In genomic region chr7:16644987-16645592, GRCh38 we compare ENCODE assay signal across 1 cellular context.
TF ChIP-seq lines count a peak whose summit lies in the region.

No MANE protein-coding gene starts in this region.

TF ChIP-seq in K562, 482 proteins besides CTCF, POLR2A, EP300 and RAD21 (continued from another document and continues in another):
- TF ChIP-seq ZNF318 (IDR thresholded peaks at IDR 0.05; ENCODE audit: borderline replicate concordance in 1 of 2, low read depth in 1 of 2) (no peak), TAF15 (IDR thresholded peaks at IDR 0.05; ENCODE audit: low read depth, low read length) (no peak), MYBL2 (IDR thresholded peaks at IDR 0.05; ENCODE audit: low read depth) (no peak), MYBL2 (CRISPR knock-in tag; IDR thresholded peaks at IDR 0.05; ENCODE audit: borderline replicate concordance) (no peak), NFYB (IDR thresholded peaks at IDR 0.05; ENCODE audit: extremely low read depth, insufficient read length) (no peak), PRMT5 (CRISPR knock-in tag; IDR thresholded peaks at IDR 0.05) (no peak), RBFOX2 (IDR thresholded peaks at IDR 0.05; ENCODE audit: low read depth, low read length) (peak; percentile 58; the same call in 1 of the 2 replicates), HINFP (tag; conservative IDR thresholded peaks at IDR 0.05; ENCODE audit: low read depth) (no peak), ZC3H11A (IDR thresholded peaks at IDR 0.05; ENCODE audit: low read depth, low read length) (no peak), JUN (IDR thresholded peaks at IDR 0.05; ENCODE audit: borderline replicate concordance, low read depth, low read length) (no peak), JUN (CRISPR knock-in tag; IDR thresholded peaks at IDR 0.05; ENCODE audit: borderline replicate concordance) (0 out of 2 replicates have a peak, but pooled peaks have one; percentile 67), L3MBTL2 (IDR thresholded peaks at IDR 0.05) (no peak), MCM3 (IDR thresholded peaks at IDR 0.05) (no peak), SRF (CRISPR knock-in tag; IDR thresholded peaks at IDR 0.05) (no peak), PTRF (tag; IDR thresholded peaks at IDR 0.05) (no peak), HMGXB4 (CRISPR knock-in tag; IDR thresholded peaks at IDR 0.05) (no peak), RFX7 (CRISPR knock-in tag; IDR thresholded peaks at IDR 0.05) (no peak), ZNF311 (CRISPR knock-in tag; IDR thresholded peaks at IDR 0.05) (no peak), KLF6 (CRISPR knock-in tag; IDR thresholded peaks at IDR 0.05; ENCODE audit: borderline replicate concordance) (no peak), SIX5 (IDR thresholded peaks at IDR 0.05; ENCODE audit: borderline replicate concordance in 1 of 2, insufficient read depth in 1 of 2, low read depth in 1 of 2, low read length in 2 of 2) (no peak), MEF2D (tag; conservative IDR thresholded peaks at IDR 0.05; ENCODE audit: low read depth) (no peak), KAT2B (IDR thresholded peaks at IDR 0.05; ENCODE audit: low read depth, low read length) (no peak), ZSCAN32 (CRISPR knock-in tag; IDR thresholded peaks at IDR 0.05) (no peak), PHB (CRISPR knock-in tag; IDR thresholded peaks at IDR 0.05) (no peak), ELF2 (CRISPR knock-in tag; IDR thresholded peaks at IDR 0.05) (no peak), FOXA3 (CRISPR knock-in tag; conservative IDR thresholded peaks at IDR 0.05 in 1 of 2, IDR thresholded peaks at IDR 0.05 in 1 of 2) (no peak), THRAP3 (IDR thresholded peaks at IDR 0.05; ENCODE audit: borderline replicate concordance) (no peak), HNRNPUL1 (IDR thresholded peaks at IDR 0.05; ENCODE audit: low read length) (no peak)
- TF ChIP-seq, protein P1, sequence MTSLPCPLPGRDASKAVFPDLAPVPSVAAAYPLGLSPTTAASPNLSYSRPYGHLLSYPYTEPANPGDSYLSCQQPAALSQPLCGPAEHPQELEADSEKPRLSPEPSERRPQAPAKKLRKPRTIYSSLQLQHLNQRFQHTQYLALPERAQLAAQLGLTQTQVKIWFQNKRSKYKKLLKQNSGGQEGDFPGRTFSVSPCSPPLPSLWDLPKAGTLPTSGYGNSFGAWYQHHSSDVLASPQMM (CRISPR knock-in tag; IDR thresholded peaks at IDR 0.05) = no peak
- TF ChIP-seq, protein P2, sequence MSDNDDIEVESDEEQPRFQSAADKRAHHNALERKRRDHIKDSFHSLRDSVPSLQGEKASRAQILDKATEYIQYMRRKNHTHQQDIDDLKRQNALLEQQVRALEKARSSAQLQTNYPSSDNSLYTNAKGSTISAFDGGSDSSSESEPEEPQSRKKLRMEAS (CRISPR knock-in tag; IDR thresholded peaks at IDR 0.05) = no peak
- TF ChIP-seq, protein P3, sequence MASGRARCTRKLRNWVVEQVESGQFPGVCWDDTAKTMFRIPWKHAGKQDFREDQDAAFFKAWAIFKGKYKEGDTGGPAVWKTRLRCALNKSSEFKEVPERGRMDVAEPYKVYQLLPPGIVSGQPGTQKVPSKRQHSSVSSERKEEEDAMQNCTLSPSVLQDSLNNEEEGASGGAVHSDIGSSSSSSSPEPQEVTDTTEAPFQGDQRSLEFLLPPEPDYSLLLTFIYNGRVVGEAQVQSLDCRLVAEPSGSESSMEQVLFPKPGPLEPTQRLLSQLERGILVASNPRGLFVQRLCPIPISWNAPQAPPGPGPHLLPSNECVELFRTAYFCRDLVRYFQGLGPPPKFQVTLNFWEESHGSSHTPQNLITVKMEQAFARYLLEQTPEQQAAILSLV (tag; IDR thresholded peaks at IDR 0.05) = no peak
- TF ChIP-seq, protein P4, sequence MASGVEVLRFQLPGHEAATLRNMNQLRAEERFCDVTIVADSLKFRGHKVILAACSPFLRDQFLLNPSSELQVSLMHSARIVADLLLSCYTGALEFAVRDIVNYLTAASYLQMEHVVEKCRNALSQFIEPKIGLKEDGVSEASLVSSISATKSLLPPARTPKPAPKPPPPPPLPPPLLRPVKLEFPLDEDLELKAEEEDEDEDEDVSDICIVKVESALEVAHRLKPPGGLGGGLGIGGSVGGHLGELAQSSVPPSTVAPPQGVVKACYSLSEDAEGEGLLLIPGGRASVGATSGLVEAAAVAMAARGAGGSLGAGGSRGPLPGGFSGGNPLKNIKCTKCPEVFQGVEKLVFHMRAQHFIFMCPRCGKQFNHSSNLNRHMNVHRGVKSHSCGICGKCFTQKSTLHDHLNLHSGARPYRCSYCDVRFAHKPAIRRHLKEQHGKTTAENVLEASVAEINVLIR (CRISPR knock-in tag; IDR thresholded peaks at IDR 0.05) = no peak
- TF ChIP-seq, protein P5, sequence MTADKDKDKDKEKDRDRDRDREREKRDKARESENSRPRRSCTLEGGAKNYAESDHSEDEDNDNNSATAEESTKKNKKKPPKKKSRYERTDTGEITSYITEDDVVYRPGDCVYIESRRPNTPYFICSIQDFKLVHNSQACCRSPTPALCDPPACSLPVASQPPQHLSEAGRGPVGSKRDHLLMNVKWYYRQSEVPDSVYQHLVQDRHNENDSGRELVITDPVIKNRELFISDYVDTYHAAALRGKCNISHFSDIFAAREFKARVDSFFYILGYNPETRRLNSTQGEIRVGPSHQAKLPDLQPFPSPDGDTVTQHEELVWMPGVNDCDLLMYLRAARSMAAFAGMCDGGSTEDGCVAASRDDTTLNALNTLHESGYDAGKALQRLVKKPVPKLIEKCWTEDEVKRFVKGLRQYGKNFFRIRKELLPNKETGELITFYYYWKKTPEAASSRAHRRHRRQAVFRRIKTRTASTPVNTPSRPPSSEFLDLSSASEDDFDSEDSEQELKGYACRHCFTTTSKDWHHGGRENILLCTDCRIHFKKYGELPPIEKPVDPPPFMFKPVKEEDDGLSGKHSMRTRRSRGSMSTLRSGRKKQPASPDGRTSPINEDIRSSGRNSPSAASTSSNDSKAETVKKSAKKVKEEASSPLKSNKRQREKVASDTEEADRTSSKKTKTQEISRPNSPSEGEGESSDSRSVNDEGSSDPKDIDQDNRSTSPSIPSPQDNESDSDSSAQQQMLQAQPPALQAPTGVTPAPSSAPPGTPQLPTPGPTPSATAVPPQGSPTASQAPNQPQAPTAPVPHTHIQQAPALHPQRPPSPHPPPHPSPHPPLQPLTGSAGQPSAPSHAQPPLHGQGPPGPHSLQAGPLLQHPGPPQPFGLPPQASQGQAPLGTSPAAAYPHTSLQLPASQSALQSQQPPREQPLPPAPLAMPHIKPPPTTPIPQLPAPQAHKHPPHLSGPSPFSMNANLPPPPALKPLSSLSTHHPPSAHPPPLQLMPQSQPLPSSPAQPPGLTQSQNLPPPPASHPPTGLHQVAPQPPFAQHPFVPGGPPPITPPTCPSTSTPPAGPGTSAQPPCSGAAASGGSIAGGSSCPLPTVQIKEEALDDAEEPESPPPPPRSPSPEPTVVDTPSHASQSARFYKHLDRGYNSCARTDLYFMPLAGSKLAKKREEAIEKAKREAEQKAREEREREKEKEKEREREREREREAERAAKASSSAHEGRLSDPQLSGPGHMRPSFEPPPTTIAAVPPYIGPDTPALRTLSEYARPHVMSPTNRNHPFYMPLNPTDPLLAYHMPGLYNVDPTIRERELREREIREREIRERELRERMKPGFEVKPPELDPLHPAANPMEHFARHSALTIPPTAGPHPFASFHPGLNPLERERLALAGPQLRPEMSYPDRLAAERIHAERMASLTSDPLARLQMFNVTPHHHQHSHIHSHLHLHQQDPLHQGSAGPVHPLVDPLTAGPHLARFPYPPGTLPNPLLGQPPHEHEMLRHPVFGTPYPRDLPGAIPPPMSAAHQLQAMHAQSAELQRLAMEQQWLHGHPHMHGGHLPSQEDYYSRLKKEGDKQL (CRISPR knock-in tag; IDR thresholded peaks at IDR 0.05; ENCODE audit: borderline replicate concordance) = no peak
- TF ChIP-seq, protein P6, sequence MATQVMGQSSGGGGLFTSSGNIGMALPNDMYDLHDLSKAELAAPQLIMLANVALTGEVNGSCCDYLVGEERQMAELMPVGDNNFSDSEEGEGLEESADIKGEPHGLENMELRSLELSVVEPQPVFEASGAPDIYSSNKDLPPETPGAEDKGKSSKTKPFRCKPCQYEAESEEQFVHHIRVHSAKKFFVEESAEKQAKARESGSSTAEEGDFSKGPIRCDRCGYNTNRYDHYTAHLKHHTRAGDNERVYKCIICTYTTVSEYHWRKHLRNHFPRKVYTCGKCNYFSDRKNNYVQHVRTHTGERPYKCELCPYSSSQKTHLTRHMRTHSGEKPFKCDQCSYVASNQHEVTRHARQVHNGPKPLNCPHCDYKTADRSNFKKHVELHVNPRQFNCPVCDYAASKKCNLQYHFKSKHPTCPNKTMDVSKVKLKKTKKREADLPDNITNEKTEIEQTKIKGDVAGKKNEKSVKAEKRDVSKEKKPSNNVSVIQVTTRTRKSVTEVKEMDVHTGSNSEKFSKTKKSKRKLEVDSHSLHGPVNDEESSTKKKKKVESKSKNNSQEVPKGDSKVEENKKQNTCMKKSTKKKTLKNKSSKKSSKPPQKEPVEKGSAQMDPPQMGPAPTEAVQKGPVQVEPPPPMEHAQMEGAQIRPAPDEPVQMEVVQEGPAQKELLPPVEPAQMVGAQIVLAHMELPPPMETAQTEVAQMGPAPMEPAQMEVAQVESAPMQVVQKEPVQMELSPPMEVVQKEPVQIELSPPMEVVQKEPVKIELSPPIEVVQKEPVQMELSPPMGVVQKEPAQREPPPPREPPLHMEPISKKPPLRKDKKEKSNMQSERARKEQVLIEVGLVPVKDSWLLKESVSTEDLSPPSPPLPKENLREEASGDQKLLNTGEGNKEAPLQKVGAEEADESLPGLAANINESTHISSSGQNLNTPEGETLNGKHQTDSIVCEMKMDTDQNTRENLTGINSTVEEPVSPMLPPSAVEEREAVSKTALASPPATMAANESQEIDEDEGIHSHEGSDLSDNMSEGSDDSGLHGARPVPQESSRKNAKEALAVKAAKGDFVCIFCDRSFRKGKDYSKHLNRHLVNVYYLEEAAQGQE (CRISPR knock-in tag; IDR thresholded peaks at IDR 0.05; ENCODE audit: low read depth) = peak; percentile 32; the same call in 1 of the 2 replicates
